26 cellular contexts compared by ENCODE assay signal in the genomic region with DNA sequence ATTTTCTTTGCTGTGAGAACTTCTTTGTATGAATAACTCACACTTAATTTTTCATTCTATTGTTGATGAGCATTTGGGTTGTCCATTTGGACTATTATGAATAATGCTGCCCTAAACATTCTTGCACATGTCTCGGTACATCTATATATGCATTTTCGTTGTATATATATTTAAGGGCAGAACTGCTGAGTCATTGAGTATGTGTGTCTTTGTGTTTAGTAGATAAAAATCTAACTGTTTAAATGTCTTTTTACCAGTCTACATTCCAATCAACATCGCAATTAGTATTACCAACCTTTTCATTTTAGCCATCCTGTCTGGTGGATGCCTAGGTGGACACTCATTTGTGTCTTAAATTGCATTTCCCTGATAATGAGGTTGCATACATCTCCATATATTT.
"Had no signal": no experiment of that assay in that cellular context is flagged by ENCODE, and none has a peak within 500 bp of the region (broad histone marks: within the 10 kb centered on the region; RNA-seq: fewer than 3 reads in every experiment).

No MANE protein-coding gene starts in this region.

- H3K27ac ChIP-seq: coronary artery, esophagus squamous epithelium, ovary, psoas muscle, skin epidermis, spleen, thoracic aorta, tibial nerve, upper lobe of left lung had no signal

- H3K27me3 ChIP-seq: ovary, spleen, tibial nerve, upper lobe of left lung had no signal

- FAIRE-seq: endothelial cell of umbilical vein, urothelium cell line had no signal

- DNase-seq: dermis blood vessel endothelial cell; effector memory CD4-positive, alpha-beta T cell; esophagus squamous epithelium; foreskin melanocyte; hypothalamus; immature natural killer cell; islet precursor cell; kidney glomerular epithelial cell; left colon; natural killer cell; occipital lobe; ovary; posterior cingulate gyrus; psoas muscle; right cardiac atrium; spleen; stimulated activated CD4-positive, alpha-beta T cell treated with anti-CD3 and anti-CD28 coated beads, Interleukin-4, amount 100 ng/mL, for 4 hours; stimulated activated naive B cell treated with anti-CD40 and anti-IgM and Interleukin-4, amounts not matched to agents 10 μg/mL and 1 μg/mL and 100 μg/mL, for 72 hours; upper lobe of left lung had no signal

- H3K4me1 ChIP-seq: esophagus squamous epithelium, spleen, tibial nerve, upper lobe of left lung had no signal

- ATAC-seq: left colon; natural killer cell; psoas muscle; right cardiac atrium; stimulated activated naive B cell treated with anti-CD40 and anti-IgM and Interleukin-4, amounts not matched to agents 10 μg/mL and 1 μg/mL and 100 μg/mL, for 72 hours had no signal

- H3K4me3 ChIP-seq: coronary artery, esophagus squamous epithelium, lung, ovary, psoas muscle, skin epidermis, spleen, thoracic aorta, tibial nerve, upper lobe of left lung had no signal

- H3K36me3 ChIP-seq: esophagus squamous epithelium, ovary, spleen, thoracic aorta, tibial nerve, upper lobe of left lung had no signal
